In genomic region chr5:151123897-151124751, GRCh38 we compare ENCODE assay signal across 8 cellular contexts. TPM values are rescaled to one million over a fixed set of nuclear protein-coding genes. Genes with fewer than 3 reads are reported as not detected.
DNase-seq lines count a peak whose midpoint lies in the region; ATAC-seq and TF ChIP-seq lines count a peak whose summit lies in the region.

No MANE protein-coding gene starts in this region.

- H3K36me3 ChIP-seq in SU-DHL-6 (ENCODE audit: low read length) = 0 out of 2 replicates have a peak, but pooled peaks cover 2% of the 10 kb centered on the region

- H2AFZ ChIP-seq in SU-DHL-6 (ENCODE audit: low read depth, low read length, severe bottlenecking) = no peak overlapping the region

- H4K20me1 ChIP-seq in SU-DHL-6 (ENCODE audit: low read depth, low read length) = no peaks in the 10 kb centered on the region

- H3K9me2 ChIP-seq in SU-DHL-6 (replicated peaks; ENCODE audit: insufficient read depth, low read length) = no peaks in the 10 kb centered on the region

- peak overlapping the region in 6 of 7 donors; percentile 38 to 94 (median 85) for H3K27ac Mint-ChIP-seq in CD14-positive monocyte
- no peak overlapping the region for H3K27ac Mint-ChIP-seq in glutamatergic neuron (ENCODE audit: unreplicated experiment)

- H3K4me2 ChIP-seq in SU-DHL-6 (ENCODE audit: low read depth, low read length, poor library complexity, severe bottlenecking) = peak overlapping the region; percentile 79

- peak; percentile 10 for TF ChIP-seq POLR2A in GM19099 (IDR thresholded peaks at IDR 0.05; ENCODE audit: extremely low read depth, insufficient read length, low read depth)

- H3K36me3 Mint-ChIP-seq in CD14-positive monocyte = peaks cover 74 to 84% of the 10 kb centered on the region in 2 donors
- peaks cover 6% of the 10 kb centered on the region for H3K36me3 Mint-ChIP-seq in glutamatergic neuron (ENCODE audit: unreplicated experiment)

- peak overlapping the region; percentile 36 for H3K4me3 ChIP-seq in SU-DHL-6 (ENCODE audit: insufficient read depth, low read length, poor library complexity, severe bottlenecking)
- no peak overlapping the region for H3K4me3 ChIP-seq in epithelial cell of esophagus (ENCODE audit: low read length)

- DNase-seq in CD14-positive monocyte (ENCODE audit: low spot score) = peak; percentile 75
- peak; percentile 32 for DNase-seq in epithelial cell of esophagus (ENCODE audit: low read depth)
- DNase-seq in stimulated activated CD4-positive, alpha-beta T cell treated with anti-CD3 and anti-CD28 coated beads, Interleukin-4, amount 100 ng/mL, for 4 hours = peak; percentile 41 to 49
- DNase-seq in SW 1271 (lab: John Stamatoyannopoulos, UW) = no peak
- no peak for DNase-seq in glutamatergic neuron

- H3K27me3 Mint-ChIP-seq in CD14-positive monocyte (ENCODE audit: low read depth in 3 of 3) (no peaks in the 10 kb centered on the region), glutamatergic neuron (ENCODE audit: unreplicated experiment) (no peaks in the 10 kb centered on the region)

- peaks cover 34% of the 10 kb centered on the region for H3K4me1 Mint-ChIP-seq in CD14-positive monocyte
- H3K4me1 Mint-ChIP-seq in glutamatergic neuron (ENCODE audit: low read depth, unreplicated experiment) = peaks cover 7% of the 10 kb centered on the region

- peak overlapping the region; percentile 95 for H3K27ac ChIP-seq in SU-DHL-6 (ENCODE audit: low read depth, low read length)

- peaks cover 13% of the 10 kb centered on the region for H3F3A ChIP-seq in SU-DHL-6 (ENCODE audit: insufficient read depth)

- TF ChIP-seq CTCF in CD14-positive monocyte (IDR thresholded peaks at IDR 0.05) (no peak), SU-DHL-6 (IDR thresholded peaks at IDR 0.05; ENCODE audit: insufficient read depth, low read length, poor library complexity, severe bottlenecking) (no peak), epithelial cell of esophagus (IDR thresholded peaks at IDR 0.05; ENCODE audit: insufficient read depth, low read depth, low read length, missing control alignments) (no peak), glutamatergic neuron (IDR thresholded peaks at IDR 0.05; ENCODE audit: partially characterized antibody, unreplicated experiment) (no peak)

- no peaks in the 10 kb centered on the region for H3K9me3 Mint-ChIP-seq in CD14-positive monocyte
- peaks cover 12% of the 10 kb centered on the region for H3K9me3 Mint-ChIP-seq in glutamatergic neuron (ENCODE audit: unreplicated experiment)

- no peaks in the 10 kb centered on the region for H3K27me3 ChIP-seq in SU-DHL-6 (ENCODE audit: low read length)

- H3K9ac ChIP-seq in SU-DHL-6 (ENCODE audit: low read length) = peak overlapping the region; percentile 63

- no peaks in the 10 kb centered on the region for H3K79me2 ChIP-seq in SU-DHL-6 (ENCODE audit: insufficient read depth, low read length)

- H3K4me3 Mint-ChIP-seq in CD14-positive monocyte (no peak overlapping the region), glutamatergic neuron (ENCODE audit: unreplicated experiment) (no peak overlapping the region)

- H3K9me3 ChIP-seq in SU-DHL-6 (ENCODE audit: insufficient read depth, low read length) = no peaks in the 10 kb centered on the region

- peak; percentile 84 for ATAC-seq in HG03095 (IDR thresholded peaks at IDR 0.05; ENCODE audit: unreplicated experiment)

- intact Hi-C loops in CD14-positive monocyte (cut with micrococcal nuclease) = loop anchor here in 1 of 2 donors (2.0 kb wide), 1 partner anchor 41 kb away; no protein-coding TSS in a partner anchor

RNA-seq across cellular contexts. Expression of gene ANXA6, which starts 33.5 kb away (rescaled TPM):
- polyA plus RNA-seq in CD14-positive monocyte = 100 to 1,000 TPM in 1 of 2 donors, 10 to 100 TPM in 1; 93.5 to 124 TPM
- 143 TPM for total RNA-seq in glutamatergic neuron (ENCODE audit: unreplicated experiment)

RNA-seq across cellular contexts. Expression of gene TNIP1, which starts 43.3 kb away (rescaled TPM):
- polyA plus RNA-seq in CD14-positive monocyte = 10 to 100 TPM; 30.8 to 46.4 TPM
- 34.1 TPM for total RNA-seq in glutamatergic neuron (ENCODE audit: unreplicated experiment)

Comparison
In these comparisons a context has a peak if more than half of its experiments do, and no peak if none do; other contexts are left out.
1. DNase-seq: peak in CD14-positive monocyte (single experiment), epithelial cell of esophagus (single experiment) and stimulated activated CD4-positive, alpha-beta T cell treated with anti-CD3 and anti-CD28 coated beads, Interleukin-4, amount 100 ng/mL, for 4 hours (2 of 2); none in SW 1271 (0 of 2) and glutamatergic neuron (single experiment).